8 cellular contexts compared by ENCODE assay signal in the genomic region with DNA sequence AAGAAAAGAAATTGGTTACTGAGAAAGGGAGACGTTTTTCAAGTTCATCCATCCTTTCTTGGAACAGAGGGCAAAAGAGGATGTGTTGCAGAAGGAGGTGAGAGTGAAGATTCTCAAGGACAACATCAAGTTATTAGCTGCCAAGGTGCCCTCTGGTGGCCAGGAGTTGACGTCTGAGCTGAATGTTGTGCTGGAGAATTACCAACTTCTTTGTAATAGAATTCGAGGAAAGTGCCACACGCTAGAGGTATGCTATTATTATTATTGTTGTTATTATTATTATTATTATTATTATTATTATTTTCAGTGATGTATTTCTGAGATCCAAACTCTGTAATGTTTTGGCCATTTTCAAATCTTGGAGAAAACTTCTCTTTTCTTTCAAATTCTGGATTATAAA.
DNase-seq lines count a peak whose midpoint lies in the region; ATAC-seq and TF ChIP-seq lines count a peak whose summit lies in the region.

No MANE protein-coding gene starts in this region.

- intact Hi-C loops in dorsolateral prefrontal cortex (cut with DNase I): loop anchor here (5.0 to 10.0 kb wide), 4 partner anchors 265 to 907 kb away; partner anchors contain the start of gene SF3B5 (in 1 of the 2)

- TF ChIP-seq CTCF in dorsolateral prefrontal cortex (IDR thresholded peaks at IDR 0.05 in 54 of 56, conservative IDR thresholded peaks at IDR 0.05 in 2 of 56; ENCODE audit: low read depth in 1 of 56, partially characterized antibody in 56 of 56): peak; percentile 14 to 78 (median 60)

- in situ Hi-C loops in ACHN (cut with HindIII; ENCODE audit: low pct_ligation_motif_present, low pct_unique_long_range_greater_than_20kb, low sequenced_read_pairs): no loop called here

- no peaks in the 10 kb centered on the region for H3K27me3 ChIP-seq in dorsolateral prefrontal cortex

- peak; percentile 74 for DNase-seq in ACHN
- DNase-seq in NCI-H526 (lab: John Stamatoyannopoulos, UW): peak; percentile 4 to 64
- DNase-seq in activated CD4-positive, alpha-beta T cell treated with anti-CD3 and anti-CD28 coated beads, Interleukin-2, amount 50 U/mL, for 24 hours (ENCODE audit: low read depth in 1 of 2, low spot score in 1 of 2): peak; percentile 41 to 62
- DNase-seq in dorsolateral prefrontal cortex: peak in 9 of 10 donors; percentile 30 to 73 (median 54)
- DNase-seq in medulla oblongata (ENCODE audit: extremely low spot score): peak; percentile 82
- DNase-seq in stimulated activated CD8-positive, alpha-beta memory T cell treated with anti-CD3 and anti-CD28 coated beads, Interleukin-2, amount 100 ng/mL, for 1 hour (ENCODE audit: low read depth in 2 of 2): peak; percentile 35 to 46

- ATAC-seq in GM18508 (IDR thresholded peaks at IDR 0.05; ENCODE audit: insufficient read depth, unreplicated experiment) (peak; percentile 67), HG03139 (IDR thresholded peaks at IDR 0.05; ENCODE audit: unreplicated experiment) (peak; percentile 77)

- no peak overlapping the region for H3K4me3 ChIP-seq in dorsolateral prefrontal cortex

- no peak overlapping the region for H3K27ac ChIP-seq in dorsolateral prefrontal cortex
